ENCODE assay signal across 17 cellular contexts in the genomic region with DNA sequence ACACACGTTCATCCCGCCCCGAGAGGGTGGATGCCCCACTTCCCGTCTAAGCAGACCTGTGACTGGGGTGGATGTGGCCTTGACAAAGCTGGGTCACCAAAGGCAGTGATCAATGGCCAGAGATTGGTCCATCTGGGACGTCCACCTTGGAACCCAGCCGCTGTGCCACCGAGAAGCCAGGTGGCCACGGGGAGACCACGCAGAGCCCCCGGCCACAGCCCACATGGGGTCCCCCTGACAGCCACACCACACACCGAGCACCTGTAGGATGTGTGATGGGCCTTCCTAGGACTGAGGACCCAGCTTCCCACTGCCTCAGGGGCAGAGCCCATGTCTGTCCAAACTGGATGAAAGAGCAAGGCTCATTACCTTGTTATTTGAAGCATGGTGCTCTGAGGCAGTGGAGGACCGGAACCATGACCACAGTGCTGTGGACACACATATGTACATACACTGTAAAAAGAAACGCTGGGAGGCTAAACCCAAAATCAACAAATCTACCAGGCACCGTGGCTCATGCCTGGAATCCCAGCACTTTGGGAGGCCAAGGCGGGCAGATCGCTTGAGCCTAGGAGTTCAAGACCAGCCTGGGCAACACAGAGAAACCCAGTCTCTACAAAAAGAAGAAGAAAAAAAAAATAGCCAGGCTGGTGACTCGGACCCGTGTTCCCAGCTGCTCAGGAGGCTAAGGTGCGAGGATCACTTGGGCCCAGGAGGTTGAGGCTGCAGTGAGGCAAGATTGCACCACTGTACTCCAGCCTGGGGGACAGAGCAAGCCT.
"Had no signal": no experiment of that assay in that cellular context is flagged by ENCODE, and none has a peak within 500 bp of the region (broad histone marks: within the 10 kb centered on the region; RNA-seq: fewer than 3 reads in every experiment).

No MANE protein-coding gene starts in this region.

- H3K4me1 ChIP-seq: body of pancreas had no signal

- DNase-seq: activated T-cell treated with anti-CD3 and anti-CD28 coated beads for 4 hours; amniotic stem cell; central memory CD4-positive, alpha-beta T cell; cortex of kidney; effector CD8-positive, alpha-beta T cell; foreskin fibroblast; mesenchymal stem cell; nucleus accumbens; stimulated activated CD4-positive, alpha-beta T cell treated with anti-CD3 and anti-CD28 coated beads, Interleukin-15, amount 100 ng/mL, for 24 hours; stimulated activated CD4-positive, alpha-beta T cell treated with anti-CD3 and anti-CD28 coated beads, Interleukin-4, amount 100 ng/mL, for 24 hours; stimulated activated CD8-positive, alpha-beta memory T cell treated with anti-CD3 and anti-CD28 coated beads, Interleukin-4, amount 100 ng/mL, for 48 hours; stimulated activated naive CD4-positive, alpha-beta T cell treated with Interleukin-2 at 50 U/mL for 16 hours had no signal

- H3K9me3 ChIP-seq: body of pancreas had no signal

- H3K27me3 ChIP-seq: body of pancreas had no signal

- H3K4me3 Mint-ChIP-seq: activated naive CD4-positive, alpha-beta T cell treated with anti-CD3 and anti-CD28 coated beads, Interleukin-2, amount 50 U/mL, for 24 hours; nephron had no signal

- H3K36me3 Mint-ChIP-seq: activated naive CD4-positive, alpha-beta T cell treated with anti-CD3 and anti-CD28 coated beads, Interleukin-2, amount 50 U/mL, for 24 hours had no signal

- H3K27ac ChIP-seq: body of pancreas, SK-N-MC had no signal

- ATAC-seq: body of pancreas, Right ventricle myocardium inferior had no signal

- H3K27ac Mint-ChIP-seq: activated naive CD4-positive, alpha-beta T cell treated with anti-CD3 and anti-CD28 coated beads, Interleukin-2, amount 50 U/mL, for 24 hours; nephron had no signal

- H3K9me3 Mint-ChIP-seq: activated naive CD4-positive, alpha-beta T cell treated with anti-CD3 and anti-CD28 coated beads, Interleukin-2, amount 50 U/mL, for 24 hours; nephron had no signal

- H3K4me3 ChIP-seq: body of pancreas, SK-N-MC had no signal

- H3K4me1 Mint-ChIP-seq: activated naive CD4-positive, alpha-beta T cell treated with anti-CD3 and anti-CD28 coated beads, Interleukin-2, amount 50 U/mL, for 24 hours had no signal
